ENCODE assay signal across 1 cellular context in the genomic region with DNA sequence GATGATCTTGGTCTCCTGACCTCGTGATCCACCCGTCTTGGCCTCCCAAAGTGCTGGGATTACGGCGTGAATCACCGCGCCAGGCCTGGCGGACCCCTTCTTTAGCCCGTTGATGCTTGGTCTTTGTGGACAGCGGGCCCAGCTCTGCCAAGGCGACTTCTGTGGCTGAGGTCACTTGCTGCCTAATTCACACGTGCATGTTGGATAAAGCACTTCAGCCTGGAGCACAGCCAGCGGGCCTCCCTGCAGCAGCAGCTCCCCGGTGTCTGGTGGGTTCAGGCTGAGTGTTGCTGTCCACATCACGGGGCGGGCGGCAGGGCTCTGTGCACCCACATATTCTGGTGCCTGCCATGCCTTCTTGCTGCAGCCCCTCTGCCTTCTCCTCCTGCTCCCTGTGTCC.
TF ChIP-seq lines count a peak whose summit lies in the region.

No MANE protein-coding gene starts in this region.

TF ChIP-seq in H1, 55 proteins besides CTCF, POLR2A, EP300 and RAD21 (continued from another document):
- TF ChIP-seq CHD7 (IDR thresholded peaks at IDR 0.05; ENCODE audit: insufficient replicate concordance, low read length): no peak
- no peak for TF ChIP-seq TAF1 (IDR thresholded peaks at IDR 0.05; ENCODE audit: low read depth, low read length)
- no peak for TF ChIP-seq EGR1 (IDR thresholded peaks at IDR 0.05; ENCODE audit: borderline replicate concordance, low read depth, low read length)
- TF ChIP-seq E2F6 (IDR thresholded peaks at IDR 0.05): no peak
- no peak for TF ChIP-seq CHD2 (IDR thresholded peaks at IDR 0.05; ENCODE audit: low read length)
- TF ChIP-seq CREB1 (IDR thresholded peaks at IDR 0.05): no peak
- no peak for TF ChIP-seq YY1 (IDR thresholded peaks at IDR 0.05; ENCODE audit: low read depth, low read length)
